ENCODE assay signal across 1 cellular context in the genomic region with DNA sequence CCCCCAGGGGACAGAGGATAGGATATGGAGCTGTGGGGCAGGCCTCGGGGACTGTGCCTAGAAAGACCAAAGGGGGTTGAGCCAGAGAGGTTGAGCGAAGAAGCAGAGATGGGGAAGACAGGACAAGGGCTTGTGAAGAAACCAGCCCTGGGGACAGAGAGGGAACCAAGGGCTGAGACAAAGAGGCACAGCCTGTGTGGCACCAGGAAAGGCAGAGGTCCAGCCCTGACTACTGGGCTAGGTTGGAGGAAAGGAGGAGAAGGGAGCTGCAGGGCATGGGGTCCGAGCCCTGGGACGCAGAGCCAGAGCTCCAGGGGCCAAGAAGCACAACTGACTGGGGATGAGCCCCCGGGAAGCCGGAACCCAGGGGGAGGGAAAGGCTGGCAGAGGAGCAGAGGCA.
TF ChIP-seq lines count a peak whose summit lies in the region.

No MANE protein-coding gene starts in this region.

TF ChIP-seq in WTC11, 78 proteins besides CTCF, POLR2A, EP300 and RAD21 (continued from another document):
- TF ChIP-seq ZNF138 (CRISPR knock-in tag; conservative IDR thresholded peaks at IDR 0.05) (no peak), ZNF263 (CRISPR knock-in tag; IDR thresholded peaks at IDR 0.05; ENCODE audit: low read depth) (no peak), MXD4 (CRISPR knock-in tag; IDR thresholded peaks at IDR 0.05; ENCODE audit: borderline replicate concordance) (no peak), IRF2 (CRISPR knock-in tag; IDR thresholded peaks at IDR 0.05; ENCODE audit: borderline replicate concordance, low read depth) (no peak)
- TF ChIP-seq, protein P1, sequence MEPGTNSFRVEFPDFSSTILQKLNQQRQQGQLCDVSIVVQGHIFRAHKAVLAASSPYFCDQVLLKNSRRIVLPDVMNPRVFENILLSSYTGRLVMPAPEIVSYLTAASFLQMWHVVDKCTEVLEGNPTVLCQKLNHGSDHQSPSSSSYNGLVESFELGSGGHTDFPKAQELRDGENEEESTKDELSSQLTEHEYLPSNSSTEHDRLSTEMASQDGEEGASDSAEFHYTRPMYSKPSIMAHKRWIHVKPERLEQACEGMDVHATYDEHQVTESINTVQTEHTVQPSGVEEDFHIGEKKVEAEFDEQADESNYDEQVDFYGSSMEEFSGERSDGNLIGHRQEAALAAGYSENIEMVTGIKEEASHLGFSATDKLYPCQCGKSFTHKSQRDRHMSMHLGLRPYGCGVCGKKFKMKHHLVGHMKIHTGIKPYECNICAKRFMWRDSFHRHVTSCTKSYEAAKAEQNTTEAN (CRISPR knock-in tag; IDR thresholded peaks at IDR 0.05) = no peak
- TF ChIP-seq, protein P2, sequence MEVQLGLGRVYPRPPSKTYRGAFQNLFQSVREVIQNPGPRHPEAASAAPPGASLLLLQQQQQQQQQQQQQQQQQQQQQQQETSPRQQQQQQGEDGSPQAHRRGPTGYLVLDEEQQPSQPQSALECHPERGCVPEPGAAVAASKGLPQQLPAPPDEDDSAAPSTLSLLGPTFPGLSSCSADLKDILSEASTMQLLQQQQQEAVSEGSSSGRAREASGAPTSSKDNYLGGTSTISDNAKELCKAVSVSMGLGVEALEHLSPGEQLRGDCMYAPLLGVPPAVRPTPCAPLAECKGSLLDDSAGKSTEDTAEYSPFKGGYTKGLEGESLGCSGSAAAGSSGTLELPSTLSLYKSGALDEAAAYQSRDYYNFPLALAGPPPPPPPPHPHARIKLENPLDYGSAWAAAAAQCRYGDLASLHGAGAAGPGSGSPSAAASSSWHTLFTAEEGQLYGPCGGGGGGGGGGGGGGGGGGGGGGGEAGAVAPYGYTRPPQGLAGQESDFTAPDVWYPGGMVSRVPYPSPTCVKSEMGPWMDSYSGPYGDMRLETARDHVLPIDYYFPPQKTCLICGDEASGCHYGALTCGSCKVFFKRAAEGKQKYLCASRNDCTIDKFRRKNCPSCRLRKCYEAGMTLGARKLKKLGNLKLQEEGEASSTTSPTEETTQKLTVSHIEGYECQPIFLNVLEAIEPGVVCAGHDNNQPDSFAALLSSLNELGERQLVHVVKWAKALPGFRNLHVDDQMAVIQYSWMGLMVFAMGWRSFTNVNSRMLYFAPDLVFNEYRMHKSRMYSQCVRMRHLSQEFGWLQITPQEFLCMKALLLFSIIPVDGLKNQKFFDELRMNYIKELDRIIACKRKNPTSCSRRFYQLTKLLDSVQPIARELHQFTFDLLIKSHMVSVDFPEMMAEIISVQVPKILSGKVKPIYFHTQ (CRISPR knock-in tag; IDR thresholded peaks at IDR 0.05) = no peak
